Comparison of ENCODE assay signal across 16 cellular contexts in genomic region chr17:78912082-78912481, GRCh38. TPM values are rescaled to one million over a fixed set of nuclear protein-coding genes. Genes with fewer than 3 reads are reported as not detected.
"Had no signal": no experiment of that assay in that cellular context is flagged by ENCODE, and none has a peak within 500 bp of the region (broad histone marks: within the 10 kb centered on the region; RNA-seq: fewer than 3 reads in every experiment).

No MANE protein-coding gene starts in this region.

- H3K27ac Mint-ChIP-seq: activated naive CD8-positive, alpha-beta T cell; mesothelial cell of epicardium had no signal

- H3K9me3 ChIP-seq: colonic mucosa, transverse colon had no signal

- H3K36me3 Mint-ChIP-seq: activated naive CD8-positive, alpha-beta T cell had no signal

- ATAC-seq: activated CD4-positive, CD25-positive, alpha-beta regulatory T cell treated with anti-CD3 and anti-CD28 coated beads, Interleukin-2, amount 50 U/mL, for 24 hours had no signal

- H3K9me3 Mint-ChIP-seq: mesothelial cell of epicardium, neural crest cell had no signal

- H3K27me3 ChIP-seq: colonic mucosa, hepatocyte, transverse colon had no signal

- H3K27ac ChIP-seq: colonic mucosa, epithelial cell of prostate, hepatocyte, parathyroid adenoma had no signal

- H3K36me3 ChIP-seq: colonic mucosa, transverse colon had no signal

- H3K4me3 ChIP-seq: colonic mucosa, hepatocyte, transverse colon had no signal

- H3K27me3 Mint-ChIP-seq: activated naive CD8-positive, alpha-beta T cell had no signal

- DNase-seq: activated effector memory CD4-positive, alpha-beta T cell treated with anti-CD3 and anti-CD28 coated beads, Interleukin-2, amount 50 U/mL, for 16 hours; activated T-cell treated with anti-CD3 and anti-CD28 coated beads, Interleukin-2, amount 50 U/mL, for 1 hour; anterior cingulate cortex; colonic mucosa; effector memory CD4-positive, alpha-beta T cell; kidney; T-helper 2 cell; transverse colon had no signal

- H3K4me1 ChIP-seq: colonic mucosa, parathyroid adenoma had no signal

- H3K4me3 Mint-ChIP-seq: activated naive CD8-positive, alpha-beta T cell; mesothelial cell of epicardium; neural crest cell had no signal

RNA-seq across cellular contexts. Expression of gene CEP295NL, which starts 9.1 kb away (rescaled TPM):
- polyA plus RNA-seq: liver had no signal
